15 cellular contexts compared by ENCODE assay signal in genomic region chr19:6997679-6998445, GRCh38. TPM values are rescaled to one million over a fixed set of nuclear protein-coding genes. Genes with fewer than 3 reads are reported as not detected.
DNase-seq lines count a peak whose midpoint lies in the region; ATAC-seq lines count a peak whose summit lies in the region.
"Had no signal": no experiment of that assay in that cellular context is flagged by ENCODE, and none has a peak within 500 bp of the region (broad histone marks: within the 10 kb centered on the region; RNA-seq: fewer than 3 reads in every experiment).

No MANE protein-coding gene starts in this region.

- H3K36me3 Mint-ChIP-seq in T-helper 1 cell treated with Interleukin-12 subunit alpha and Interleukin-12 subunit beta and Interleukin-4 antibody, amounts not matched to agents 30 μg/mL and 1 μg/mL, for 36 hours (ENCODE audit: low read depth): peaks cover 11% of the 10 kb centered on the region
- H3K36me3 Mint-ChIP-seq in activated CD4-positive, alpha-beta memory T cell treated with anti-CD3 and anti-CD28 coated beads for 36 hours: no peaks in the 10 kb centered on the region
- H3K36me3 Mint-ChIP-seq in natural killer cell treated with Interleukin-12 subunit alpha and Interleukin-12 subunit beta and Interleukin-15 and Interleukin-18, amount 100 ng/mL, for 72 hours: peaks cover 9% of the 10 kb centered on the region

- no peak overlapping the region for H3K27ac Mint-ChIP-seq in T-helper 1 cell treated with Interleukin-12 subunit alpha and Interleukin-12 subunit beta and Interleukin-4 antibody, amounts not matched to agents 30 μg/mL and 1 μg/mL, for 36 hours
- H3K27ac Mint-ChIP-seq in activated CD4-positive, alpha-beta memory T cell treated with anti-CD3 and anti-CD28 coated beads for 36 hours: peak overlapping the region; percentile 64
- peak overlapping the region in 1 of 2 donors; percentile 38 for H3K27ac Mint-ChIP-seq in natural killer cell treated with Interleukin-12 subunit alpha and Interleukin-12 subunit beta and Interleukin-15 and Interleukin-18, amount 100 ng/mL, for 72 hours

- no peak for DNase-seq in T-helper 1 cell
- peak; percentile 93 for DNase-seq in MV-4-11 (lab: John Stamatoyannopoulos, UW)
- DNase-seq in activated CD4-positive, alpha-beta memory T cell treated with anti-CD3 and anti-CD28 coated beads for 36 hours: no peak
- DNase-seq in natural killer cell treated with Interleukin-12 subunit alpha and Interleukin-12 subunit beta and Interleukin-15 and Interleukin-18, amount 100 ng/mL, for 72 hours (ENCODE audit: low spot score): no peak
- no peak for DNase-seq in GM19240 (ENCODE audit: insufficient read length, low spot score)
- no peak for DNase-seq in effector CD8-positive, alpha-beta T cell (lab: John Stamatoyannopoulos, UW)
- DNase-seq: erythroblast, NCI-H1417 treated with DMSO at 0.1 percent for 48 hours, NCI-H748 treated with DMSO at 0.1 percent for 48 hours, T-helper 9 cell had no signal

- ATAC-seq in natural killer cell treated with Interleukin-12 subunit alpha and Interleukin-12 subunit beta and Interleukin-15 and Interleukin-18, amount 100 ng/mL, for 72 hours: no peak
- ATAC-seq in GM21528 (IDR thresholded peaks at IDR 0.05; ENCODE audit: low FRiP score, unreplicated experiment): no peak
- ATAC-seq: mucosa of descending colon had no signal

- H3K9me3 Mint-ChIP-seq in T-helper 1 cell treated with Interleukin-12 subunit alpha and Interleukin-12 subunit beta and Interleukin-4 antibody, amounts not matched to agents 30 μg/mL and 1 μg/mL, for 36 hours: peaks cover 18% of the 10 kb centered on the region
- H3K9me3 Mint-ChIP-seq in activated CD4-positive, alpha-beta memory T cell treated with anti-CD3 and anti-CD28 coated beads for 36 hours: peaks cover 8% of the 10 kb centered on the region
- H3K9me3 Mint-ChIP-seq in natural killer cell treated with Interleukin-12 subunit alpha and Interleukin-12 subunit beta and Interleukin-15 and Interleukin-18, amount 100 ng/mL, for 72 hours: peaks cover 9% of the 10 kb centered on the region

- intact Hi-C loops in activated CD4-positive, alpha-beta memory T cell treated with anti-CD3 and anti-CD28 coated beads for 36 hours (cut with micrococcal nuclease): no loop called here

- no peaks in the 10 kb centered on the region for H3K27me3 Mint-ChIP-seq in T-helper 1 cell treated with Interleukin-12 subunit alpha and Interleukin-12 subunit beta and Interleukin-4 antibody, amounts not matched to agents 30 μg/mL and 1 μg/mL, for 36 hours (ENCODE audit: low read depth)
- no peaks in the 10 kb centered on the region for H3K27me3 Mint-ChIP-seq in activated CD4-positive, alpha-beta memory T cell treated with anti-CD3 and anti-CD28 coated beads for 36 hours
- H3K27me3 Mint-ChIP-seq in natural killer cell treated with Interleukin-12 subunit alpha and Interleukin-12 subunit beta and Interleukin-15 and Interleukin-18, amount 100 ng/mL, for 72 hours: peaks cover 13 to 22% of the 10 kb centered on the region in 2 donors

- H3K4me3 Mint-ChIP-seq in T-helper 1 cell treated with Interleukin-12 subunit alpha and Interleukin-12 subunit beta and Interleukin-4 antibody, amounts not matched to agents 30 μg/mL and 1 μg/mL, for 36 hours: peak overlapping the region; percentile 45
- peak overlapping the region; percentile 69 for H3K4me3 Mint-ChIP-seq in activated CD4-positive, alpha-beta memory T cell treated with anti-CD3 and anti-CD28 coated beads for 36 hours
- H3K4me3 Mint-ChIP-seq in natural killer cell treated with Interleukin-12 subunit alpha and Interleukin-12 subunit beta and Interleukin-15 and Interleukin-18, amount 100 ng/mL, for 72 hours: peak overlapping the region; percentile 40

- H3K4me1 Mint-ChIP-seq in T-helper 1 cell treated with Interleukin-12 subunit alpha and Interleukin-12 subunit beta and Interleukin-4 antibody, amounts not matched to agents 30 μg/mL and 1 μg/mL, for 36 hours (ENCODE audit: low read depth): peaks cover 6% of the 10 kb centered on the region
- H3K4me1 Mint-ChIP-seq in activated CD4-positive, alpha-beta memory T cell treated with anti-CD3 and anti-CD28 coated beads for 36 hours (ENCODE audit: low read depth): peaks cover 15% of the 10 kb centered on the region
- peaks cover 7 to 8% of the 10 kb centered on the region in 2 donors for H3K4me1 Mint-ChIP-seq in natural killer cell treated with Interleukin-12 subunit alpha and Interleukin-12 subunit beta and Interleukin-15 and Interleukin-18, amount 100 ng/mL, for 72 hours (ENCODE audit: low read depth in 2 of 2)

- POLR2A ChIA-PET in activated CD4-positive, alpha-beta memory T cell treated with anti-CD3 and anti-CD28 coated beads for 36 hours (lab: Charles Lee): no interaction called here

- CTCF ChIA-PET in activated CD4-positive, alpha-beta memory T cell treated with anti-CD3 and anti-CD28 coated beads for 36 hours (lab: Charles Lee): interaction anchor here (1.2 kb wide), 1 partner anchor 34 kb away, joined by 3 read pairs; no protein-coding TSS in a partner anchor

RNA-seq across cellular contexts. Expression of gene MBD3L2B, which starts 23.4 kb away (rescaled TPM):
- total RNA-seq in activated CD4-positive, alpha-beta memory T cell treated with anti-CD3 and anti-CD28 coated beads for 36 hours: not detected
- not detected for total RNA-seq in natural killer cell treated with Interleukin-12 subunit alpha and Interleukin-12 subunit beta and Interleukin-15 and Interleukin-18, amount 100 ng/mL, for 72 hours
- total RNA-seq: cardiac muscle cell, mucosa of descending colon, subcutaneous adipose tissue had no signal

RNA-seq across cellular contexts. Expression of gene MBD3L5, which starts 32.5 kb away (rescaled TPM):
- not detected for total RNA-seq in activated CD4-positive, alpha-beta memory T cell treated with anti-CD3 and anti-CD28 coated beads for 36 hours
- total RNA-seq in natural killer cell treated with Interleukin-12 subunit alpha and Interleukin-12 subunit beta and Interleukin-15 and Interleukin-18, amount 100 ng/mL, for 72 hours: not detected
- total RNA-seq: cardiac muscle cell, mucosa of descending colon, subcutaneous adipose tissue had no signal

RNA-seq across cellular contexts. Expression of gene MBD3L4, which starts 42.1 kb away (rescaled TPM):
- total RNA-seq in activated CD4-positive, alpha-beta memory T cell treated with anti-CD3 and anti-CD28 coated beads for 36 hours: not detected
- not detected for total RNA-seq in natural killer cell treated with Interleukin-12 subunit alpha and Interleukin-12 subunit beta and Interleukin-15 and Interleukin-18, amount 100 ng/mL, for 72 hours
- total RNA-seq: cardiac muscle cell, mucosa of descending colon, subcutaneous adipose tissue had no signal

RNA-seq across cellular contexts. Expression of gene MBD3L2, which starts 51.3 kb away (rescaled TPM):
- not detected for total RNA-seq in activated CD4-positive, alpha-beta memory T cell treated with anti-CD3 and anti-CD28 coated beads for 36 hours
- total RNA-seq in natural killer cell treated with Interleukin-12 subunit alpha and Interleukin-12 subunit beta and Interleukin-15 and Interleukin-18, amount 100 ng/mL, for 72 hours: not detected
- total RNA-seq: cardiac muscle cell, mucosa of descending colon, subcutaneous adipose tissue had no signal
